ENCODE assay signal across 1 cellular context in genomic region chr9:130198501-130199179, GRCh38.
TF ChIP-seq lines count a peak whose summit lies in the region.

No MANE protein-coding gene starts in this region.

TF ChIP-seq in K562, 482 proteins besides CTCF, POLR2A, EP300 and RAD21 (continued from another document):
- no peak for TF ChIP-seq GATAD2A (IDR thresholded peaks at IDR 0.05)
- TF ChIP-seq, protein P1, sequence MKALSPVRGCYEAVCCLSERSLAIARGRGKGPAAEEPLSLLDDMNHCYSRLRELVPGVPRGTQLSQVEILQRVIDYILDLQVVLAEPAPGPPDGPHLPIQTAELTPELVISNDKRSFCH (CRISPR knock-in tag; IDR thresholded peaks at IDR 0.05) = no peak
- TF ChIP-seq, protein P1 (tag; IDR thresholded peaks at IDR 0.05) = no peak
- no peak for TF ChIP-seq FOXJ3 (CRISPR knock-in tag; IDR thresholded peaks at IDR 0.05)
- TF ChIP-seq HNRNPUL1 (IDR thresholded peaks at IDR 0.05; ENCODE audit: low read length) = no peak
- TF ChIP-seq SMARCA5 (IDR thresholded peaks at IDR 0.05) = 0 out of 2 replicates have a peak, but pooled peaks have one; percentile 28
- peak; percentile 53 to 78 for TF ChIP-seq KDM1A (IDR thresholded peaks at IDR 0.05)
- TF ChIP-seq BRF1 (IDR thresholded peaks at IDR 0.05; ENCODE audit: borderline replicate concordance, extremely low read depth, insufficient read length) = no peak
- peak; percentile 73; the same call in 1 of the 2 replicates for TF ChIP-seq ESRRA (IDR thresholded peaks at IDR 0.05; ENCODE audit: borderline replicate concordance, low read depth)
- TF ChIP-seq RBM25 (IDR thresholded peaks at IDR 0.05; ENCODE audit: low read depth, low read length, severe bottlenecking) = peak; percentile 94
- peak; percentile 89 for TF ChIP-seq BCOR (IDR thresholded peaks at IDR 0.05)
- TF ChIP-seq ZC3H8 (IDR thresholded peaks at IDR 0.05) = no peak
- TF ChIP-seq ZFPM2 (CRISPR knock-in tag; IDR thresholded peaks at IDR 0.05) = no peak
- TF ChIP-seq, protein P2, sequence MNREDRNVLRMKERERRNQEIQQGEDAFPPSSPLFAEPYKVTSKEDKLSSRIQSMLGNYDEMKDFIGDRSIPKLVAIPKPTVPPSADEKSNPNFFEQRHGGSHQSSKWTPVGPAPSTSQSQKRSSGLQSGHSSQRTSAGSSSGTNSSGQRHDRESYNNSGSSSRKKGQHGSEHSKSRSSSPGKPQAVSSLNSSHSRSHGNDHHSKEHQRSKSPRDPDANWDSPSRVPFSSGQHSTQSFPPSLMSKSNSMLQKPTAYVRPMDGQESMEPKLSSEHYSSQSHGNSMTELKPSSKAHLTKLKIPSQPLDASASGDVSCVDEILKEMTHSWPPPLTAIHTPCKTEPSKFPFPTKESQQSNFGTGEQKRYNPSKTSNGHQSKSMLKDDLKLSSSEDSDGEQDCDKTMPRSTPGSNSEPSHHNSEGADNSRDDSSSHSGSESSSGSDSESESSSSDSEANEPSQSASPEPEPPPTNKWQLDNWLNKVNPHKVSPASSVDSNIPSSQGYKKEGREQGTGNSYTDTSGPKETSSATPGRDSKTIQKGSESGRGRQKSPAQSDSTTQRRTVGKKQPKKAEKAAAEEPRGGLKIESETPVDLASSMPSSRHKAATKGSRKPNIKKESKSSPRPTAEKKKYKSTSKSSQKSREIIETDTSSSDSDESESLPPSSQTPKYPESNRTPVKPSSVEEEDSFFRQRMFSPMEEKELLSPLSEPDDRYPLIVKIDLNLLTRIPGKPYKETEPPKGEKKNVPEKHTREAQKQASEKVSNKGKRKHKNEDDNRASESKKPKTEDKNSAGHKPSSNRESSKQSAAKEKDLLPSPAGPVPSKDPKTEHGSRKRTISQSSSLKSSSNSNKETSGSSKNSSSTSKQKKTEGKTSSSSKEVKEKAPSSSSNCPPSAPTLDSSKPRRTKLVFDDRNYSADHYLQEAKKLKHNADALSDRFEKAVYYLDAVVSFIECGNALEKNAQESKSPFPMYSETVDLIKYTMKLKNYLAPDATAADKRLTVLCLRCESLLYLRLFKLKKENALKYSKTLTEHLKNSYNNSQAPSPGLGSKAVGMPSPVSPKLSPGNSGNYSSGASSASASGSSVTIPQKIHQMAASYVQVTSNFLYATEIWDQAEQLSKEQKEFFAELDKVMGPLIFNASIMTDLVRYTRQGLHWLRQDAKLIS (CRISPR knock-in tag; IDR thresholded peaks at IDR 0.05) = no peak
- TF ChIP-seq KLF13 (tag; IDR thresholded peaks at IDR 0.05; ENCODE audit: borderline replicate concordance, low read depth) = no peak
